ENCODE assay signal across 21 cellular contexts in the genomic region with DNA sequence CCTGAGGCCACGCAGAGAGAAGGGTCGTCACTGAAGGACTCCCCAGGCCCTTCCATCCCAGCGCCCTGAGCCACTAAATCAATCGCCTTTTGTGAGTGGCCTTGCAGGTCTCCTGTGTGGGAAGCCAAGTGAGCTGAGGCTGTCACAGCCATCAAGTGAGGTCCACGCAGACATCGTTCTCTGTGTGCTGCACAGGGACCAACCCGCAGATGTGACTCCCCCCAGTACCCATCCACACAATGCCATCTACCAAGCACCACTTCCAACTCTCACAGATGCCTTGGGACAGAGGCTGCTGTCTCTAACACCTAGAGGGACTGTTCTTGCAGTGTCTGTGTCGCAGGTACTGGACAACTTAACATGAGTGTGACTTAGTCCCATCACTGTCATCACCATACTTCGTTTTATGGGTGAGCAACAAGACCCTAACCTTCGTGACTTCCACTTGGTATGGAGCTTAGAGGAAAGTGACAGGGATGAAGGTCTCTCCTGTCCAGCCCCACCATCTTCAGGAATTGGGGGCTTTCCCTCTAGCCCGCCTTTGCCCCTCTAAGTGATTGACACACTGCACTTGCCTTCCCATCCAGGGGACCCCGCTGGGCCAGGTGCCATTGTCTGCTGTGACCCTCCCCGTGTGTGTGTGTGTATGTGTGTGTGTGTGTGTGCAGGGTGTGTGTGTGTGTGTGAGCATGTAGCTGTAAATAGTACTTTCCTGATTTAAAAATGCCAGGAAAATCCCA. TPM values are rescaled to one million over a fixed set of nuclear protein-coding genes. Genes with fewer than 3 reads are reported as not detected.
DNase-seq lines count a peak whose midpoint lies in the region; ATAC-seq and TF ChIP-seq lines count a peak whose summit lies in the region.
"Had no signal": no experiment of that assay in that cellular context is flagged by ENCODE, and none has a peak within 500 bp of the region (broad histone marks: within the 10 kb centered on the region; RNA-seq: fewer than 3 reads in every experiment).

No MANE protein-coding gene starts in this region.

- H3K18ac ChIP-seq in IMR-90 (ENCODE audit: low read depth, low read length) = no peak overlapping the region

- no peak overlapping the region for H3K23ac ChIP-seq in IMR-90 (ENCODE audit: low read depth, low read length)

- H4K5ac ChIP-seq in IMR-90 (ENCODE audit: low read depth, low read length) = no peak overlapping the region

- no peak overlapping the region for H3K27ac ChIP-seq in IMR-90 (ENCODE audit: insufficient read depth, low read length)
- no peak overlapping the region for H3K27ac ChIP-seq in sigmoid colon
- H3K27ac ChIP-seq: KMS-11, Peyer's patch, SJCRH30 had no signal

- no peaks in the 10 kb centered on the region for H3K9me3 ChIP-seq in IMR-90 (ENCODE audit: control insufficient read depth, insufficient read depth, low read length)
- H3K9me3 ChIP-seq in sigmoid colon = no peaks in the 10 kb centered on the region
- H3K9me3 ChIP-seq: Peyer's patch, SJCRH30 had no signal

- H2AK5ac ChIP-seq in IMR-90 (ENCODE audit: low read depth, low read length) = peak overlapping the region; percentile 63

- CTCF ChIA-PET in IMR-90 (lab: Yijun Ruan, JAX) = interaction anchor here (0.6 kb wide), 1 partner anchor 804 kb away, joined by 3 read pairs; no protein-coding TSS in a partner anchor
- CTCF ChIA-PET in activated CD8-positive, alpha-beta memory T cell treated with anti-CD3 and anti-CD28 coated beads, Interleukin-2, amount 10 ng/mL, durations not matched to agents 7 days and 5 days (lab: Charles Lee) = interaction anchor here (2.2 kb wide), 1 partner anchor 473 kb away, joined by 9 read pairs; no protein-coding TSS in a partner anchor

- no TSS peak for BruUV-seq in IMR-90 (replicated peaks; lab: Mats Ljungman, UMichigan)

- no peak for ATAC-seq in IMR-90 (ENCODE audit: low read depth)
- no peak for ATAC-seq in activated CD8-positive, alpha-beta memory T cell treated with anti-CD3 and anti-CD28 coated beads, Interleukin-2, amount 10 ng/mL, durations not matched to agents 7 days and 5 days
- no peak for ATAC-seq in HG02759 (IDR thresholded peaks at IDR 0.05; ENCODE audit: unreplicated experiment)

- H3K4me1 ChIP-seq in IMR-90 (ENCODE audit: control insufficient read depth, insufficient read depth, low read length) (peaks cover 4% of the 10 kb centered on the region; the same call in 1 of the 2 replicates), sigmoid colon (peaks cover 0 to 8% (median 6%) of the 10 kb centered on the region in 4 donors)
- H3K4me1 ChIP-seq: SJCRH30 had no signal

- no CpG with 5 or more reads among the region's 13 CpGs for WGBS in IMR-90 (ENCODE audit: extremely low coverage in 2 of 2, insufficient read length in 1 of 2), 2 experiments
- WGBS in sigmoid colon, 2 donors = 88 to 92% methylated on average over 13 of the region's 13 CpGs

- H3K36me3 Mint-ChIP-seq in nephron (ENCODE audit: low read depth) = no peaks in the 10 kb centered on the region
- H3K36me3 Mint-ChIP-seq in activated CD8-positive, alpha-beta memory T cell treated with anti-CD3 and anti-CD28 coated beads, Interleukin-2, amount 10 ng/mL, durations not matched to agents 7 days and 5 days = no peaks in the 10 kb centered on the region
- H3K36me3 Mint-ChIP-seq: CD14-positive monocyte had no signal

- in situ Hi-C loops in IMR-90 (cut with MboI; ENCODE audit: low sequenced_read_pairs) = loop anchor here (5.0 to 25.0 kb wide), 4 partner anchors 467 to 1187 kb away; no protein-coding TSS in a partner anchor

- no peak overlapping the region for H2BK5ac ChIP-seq in IMR-90 (ENCODE audit: low read depth, low read length, poor library complexity, severe bottlenecking)

- peaks cover 16% of the 10 kb centered on the region for H3K9me1 ChIP-seq in IMR-90 (ENCODE audit: insufficient read depth, low read length)

- no peak for TF ChIP-seq POLR2A in IMR-90 (IDR thresholded peaks at IDR 0.05; ENCODE audit: low read depth, low read length)
- no peak for TF ChIP-seq POLR2A in sigmoid colon (IDR thresholded peaks at IDR 0.05)

- H3K4ac ChIP-seq in IMR-90 (ENCODE audit: low read depth, low read length) = peak overlapping the region; percentile 27; the same call in 1 of the 2 replicates

- peak; percentile 8 for DNase-seq in D341Med (ENCODE audit: low spot score)
- DNase-seq in IMR-90 = no peak
- DNase-seq in ureter (ENCODE audit: low spot score) = peak; percentile 22
- DNase-seq in activated CD8-positive, alpha-beta memory T cell treated with anti-CD3 and anti-CD28 coated beads, Interleukin-2, amount 10 ng/mL, durations not matched to agents 7 days and 5 days = no peak
- no peak for DNase-seq in sigmoid colon
- DNase-seq: EL, GF-D8, NCI-H1092 treated with DMSO at 0.1 percent for 48 hours, NCI-H146, NCI-H2029, NCI-H345, NCI-H524, NCI-H774, Peyer's patch, SJCRH30 had no signal

- peak overlapping the region; percentile 28; the same call in 1 of the 2 replicates for H4K91ac ChIP-seq in IMR-90 (ENCODE audit: insufficient read depth, low read depth, low read length)

- TF ChIP-seq RAD21 in IMR-90 (IDR thresholded peaks at IDR 0.05; ENCODE audit: low read length) = no peak

- peaks cover 37% of the 10 kb centered on the region for H3K4me1 Mint-ChIP-seq in nephron
- peaks cover 9% of the 10 kb centered on the region for H3K4me1 Mint-ChIP-seq in activated CD8-positive, alpha-beta memory T cell treated with anti-CD3 and anti-CD28 coated beads, Interleukin-2, amount 10 ng/mL, durations not matched to agents 7 days and 5 days

- no peak overlapping the region for H3K56ac ChIP-seq in IMR-90 (ENCODE audit: extremely low read depth, insufficient read depth, low read length)

- H3K27me3 Mint-ChIP-seq in nephron (ENCODE audit: low read depth) = peaks cover 11% of the 10 kb centered on the region
- H3K27me3 Mint-ChIP-seq in activated CD8-positive, alpha-beta memory T cell treated with anti-CD3 and anti-CD28 coated beads, Interleukin-2, amount 10 ng/mL, durations not matched to agents 7 days and 5 days = peaks cover 21% of the 10 kb centered on the region

- no peaks in the 10 kb centered on the region for H3K79me1 ChIP-seq in IMR-90 (ENCODE audit: low read depth in 1 of 2, low read length in 2 of 2)

- no peak overlapping the region for H3K4me2 ChIP-seq in IMR-90 (ENCODE audit: low read depth, low read length)
- H3K4me2 ChIP-seq: KMS-11 had no signal

- dilution Hi-C loops in IMR-90 (cut with HindIII; ENCODE audit: low sequenced_read_pairs, unreplicated experiment) = no loop called here

- no peak overlapping the region for H2AFZ ChIP-seq in IMR-90 (replicated peaks; ENCODE audit: low read length, poor library complexity)

- H3K4me3 ChIP-seq in IMR-90 (ENCODE audit: insufficient read depth, low read depth, low read length) = no peak overlapping the region
- no peak overlapping the region for H3K4me3 ChIP-seq in sigmoid colon
- H3K4me3 ChIP-seq: Peyer's patch, SJCRH30 had no signal

- H3K27me3 ChIP-seq in IMR-90 (ENCODE audit: control insufficient read depth, insufficient read depth, low read length) (no peaks in the 10 kb centered on the region), sigmoid colon (no peaks in the 10 kb centered on the region)
- H3K27me3 ChIP-seq: Peyer's patch, SJCRH30 had no signal

- H3K9ac ChIP-seq in IMR-90 (ENCODE audit: low read depth, low read length) = no peak overlapping the region
- H3K9ac ChIP-seq: KMS-11 had no signal

- no peak overlapping the region for H2AK9ac ChIP-seq in IMR-90 (replicated peaks; ENCODE audit: low read depth, low read length, poor library complexity)

- H3K4me3 Mint-ChIP-seq in nephron = no peak overlapping the region
- no peak overlapping the region for H3K4me3 Mint-ChIP-seq in activated CD8-positive, alpha-beta memory T cell treated with anti-CD3 and anti-CD28 coated beads, Interleukin-2, amount 10 ng/mL, durations not matched to agents 7 days and 5 days
- H3K4me3 Mint-ChIP-seq: CD14-positive monocyte had no signal

- H4K20me1 ChIP-seq in IMR-90 (ENCODE audit: insufficient read depth, low read length) = no peaks in the 10 kb centered on the region

- peak overlapping the region; percentile 21; the same call in 1 of the 2 replicates for H3K14ac ChIP-seq in IMR-90 (replicated peaks; ENCODE audit: low read depth, low read length)

- no peaks in the 10 kb centered on the region for H3K36me3 ChIP-seq in IMR-90 (ENCODE audit: control insufficient read depth, insufficient read depth, low read length)
- no peaks in the 10 kb centered on the region for H3K36me3 ChIP-seq in sigmoid colon
- H3K36me3 ChIP-seq: Peyer's patch, SJCRH30 had no signal

- no peak overlapping the region for H4K8ac ChIP-seq in IMR-90 (ENCODE audit: low read depth in 2 of 2, low read length in 2 of 2)

- H3K9me3 Mint-ChIP-seq in nephron = no peaks in the 10 kb centered on the region
- H3K9me3 Mint-ChIP-seq in activated CD8-positive, alpha-beta memory T cell treated with anti-CD3 and anti-CD28 coated beads, Interleukin-2, amount 10 ng/mL, durations not matched to agents 7 days and 5 days (ENCODE audit: low read depth) = no peaks in the 10 kb centered on the region

- H2BK120ac ChIP-seq in IMR-90 (ENCODE audit: low read depth, low read length) = peak overlapping the region; percentile 56

- intact Hi-C loops in IMR-90 (cut with micrococcal nuclease) (loop anchor here (5.0 to 10.0 kb wide), 4 partner anchors 125 to 1167 kb away; no protein-coding TSS in a partner anchor), sigmoid colon (cut with DNase I) (loop anchor here (10.0 kb wide), 2 partner anchors 115 to 555 kb away; no protein-coding TSS in a partner anchor)

- TF ChIP-seq EP300 in sigmoid colon (IDR thresholded peaks at IDR 0.05) = no peak

- TF ChIP-seq CTCF in IMR-90 (conservative IDR thresholded peaks at IDR 0.05; ENCODE audit: low read depth, low read length) (no peak), nephron (IDR thresholded peaks at IDR 0.05; ENCODE audit: unreplicated experiment in 3 of 3) (no peak), sigmoid colon (IDR thresholded peaks at IDR 0.05) (no peak)

- peak overlapping the region; percentile 32 for H2BK20ac ChIP-seq in IMR-90 (ENCODE audit: low read depth, low read length)

- POLR2A ChIA-PET in IMR-90 (lab: Charles Lee; ENCODE audit: unreplicated experiment) = no interaction called here

- H3K27ac Mint-ChIP-seq in nephron = peak overlapping the region in 2 of 3 experiments; percentile 37 to 58
- H3K27ac Mint-ChIP-seq in activated CD8-positive, alpha-beta memory T cell treated with anti-CD3 and anti-CD28 coated beads, Interleukin-2, amount 10 ng/mL, durations not matched to agents 7 days and 5 days = no peak overlapping the region
- H3K27ac Mint-ChIP-seq: CD14-positive monocyte had no signal

- H2BK15ac ChIP-seq in IMR-90 (ENCODE audit: low read depth, low read length) = peak overlapping the region; percentile 84; the same call in 1 of the 3 replicates

TF ChIP-seq in IMR-90, 13 proteins besides CTCF, POLR2A, EP300 and RAD21 (continues in another document):
- TF ChIP-seq BHLHE40 (IDR thresholded peaks at IDR 0.05; ENCODE audit: low read depth, low read length) = no peak

RNA-seq across cellular contexts. Expression of a gene that starts 51.4 kb away (rescaled TPM):
- not detected in 2 replicates for total RNA-seq in IMR-90 (2012; rRNA removed)
- polyA plus RNA-seq in IMR-90 (2012; rRNA removed) = not detected in 2 replicates
- polyA plus RNA-seq in IMR-90 (2012; cell fraction: cytosol; rRNA removed) = not detected in 2 replicates
- polyA plus RNA-seq in IMR-90 (2012; cell fraction: nucleus; rRNA removed; ENCODE audit: low replicate concordance) = not detected in 2 replicates
- total RNA-seq in ureter = not detected
- total RNA-seq in activated CD8-positive, alpha-beta memory T cell treated with anti-CD3 and anti-CD28 coated beads, Interleukin-2, amount 10 ng/mL, durations not matched to agents 7 days and 5 days = not detected
- total RNA-seq in sigmoid colon = under 1 TPM in 1 of 4 donors, not detected in 3; 0.33 TPM
- 10 to 100 TPM in 1 of 3 donors, 1 to 10 TPM in 2; 3.9 to 11.8 (median 4.2) TPM for polyA plus RNA-seq in sigmoid colon
- total RNA-seq: H4, HT1080 had no signal
- polyA plus RNA-seq: CD14-positive monocyte had no signal

Comparison
In these comparisons a context has a peak if more than half of its experiments do, and no peak if none do; other contexts are left out.
1. DNase-seq: peak in D341Med (single experiment) and ureter (single experiment); none in IMR-90 (single experiment), activated CD8-positive, alpha-beta memory T cell treated with anti-CD3 and anti-CD28 coated beads, Interleukin-2, amount 10 ng/mL, durations not matched to agents 7 days and 5 days (single experiment) and sigmoid colon (single experiment).